In genomic region chr6:121685806-121686205, GRCh38 we compare ENCODE assay signal across 4 cellular contexts.
A peak's percentile ranks its signal among the peaks of the same experiment; 100 is the strongest.
DNase-seq lines count a peak whose midpoint lies in the region; ATAC-seq, FAIRE-seq and TF ChIP-seq lines count a peak whose summit lies in the region.
"Not testable (repeated sequence)": the region's sequence is repeated elsewhere in the genome, so short reads cannot be mapped to it uniquely, and the experiment has no call there.

No MANE protein-coding gene starts in this region.

- intact Hi-C loops in CD4-positive, alpha-beta T cell (cut with DNase I, micrococcal nuclease); K562 (cut with micrococcal nuclease): not testable (repeated sequence)

- H3K9ac ChIP-seq in GM23248; K562 (ENCODE audit: insufficient read depth in 1 of 2, low read depth in 2 of 2, low read length in 2 of 2); trophoblast cell (ENCODE audit: low read length): not testable (repeated sequence)

- H3K14ac ChIP-seq in trophoblast cell (ENCODE audit: low read length) = not testable (repeated sequence)

- not testable (repeated sequence) for H2BK5ac ChIP-seq in trophoblast cell (ENCODE audit: low read depth, low read length, poor library complexity)

- not testable (repeated sequence) for H3K18ac ChIP-seq in trophoblast cell (ENCODE audit: low read length)

- H3K4me1 Mint-ChIP-seq in CD4-positive, alpha-beta T cell (ENCODE audit: low read depth) = peaks cover 26% of the 10 kb centered on the region

- not testable (repeated sequence) for H3K27me3 Mint-ChIP-seq in CD4-positive, alpha-beta T cell

- not testable (repeated sequence) for H3K4me3 ChIP-seq in GM23248; K562; trophoblast cell (ENCODE audit: low read depth, low read length)

- not testable (repeated sequence) for H3K23ac ChIP-seq in trophoblast cell (ENCODE audit: low read length)

- H3K36me3 ChIP-seq in GM23248 (ENCODE audit: low read depth); K562 (ENCODE audit: control insufficient read depth, insufficient read depth, low read length); trophoblast cell (ENCODE audit: control insufficient read depth in 1 of 2, insufficient read depth in 2 of 2, low read length in 2 of 2): not testable (repeated sequence)

- H3K36me3 Mint-ChIP-seq in CD4-positive, alpha-beta T cell (ENCODE audit: low read depth) = not testable (repeated sequence)

- not testable (repeated sequence) for TF ChIP-seq RAD21 in K562 (CRISPR knock-in tag; conservative IDR thresholded peaks at IDR 0.05 in 1 of 2, IDR thresholded peaks at IDR 0.05 in 1 of 2)

- H2BK120ac ChIP-seq in trophoblast cell (ENCODE audit: insufficient read depth, low read length, poor library complexity) = not testable (repeated sequence)

- not testable (repeated sequence) for H3K9me3 ChIP-seq in CD4-positive, alpha-beta T cell (ENCODE audit: control insufficient read depth, low read length); GM23248 (ENCODE audit: low read depth); K562 (replicated peaks; ENCODE audit: control insufficient read depth, insufficient read depth, low read depth, low read length); trophoblast cell (ENCODE audit: insufficient read depth, low read depth, low read length)

- H2AK5ac ChIP-seq in trophoblast cell (ENCODE audit: low read length) = not testable (repeated sequence)

- POLR2A ChIA-PET in CD4-positive, alpha-beta T cell (lab: Charles Lee); K562 (lab: Yijun Ruan, JAX): not testable (repeated sequence)

- not testable (repeated sequence) for ATAC-seq in CD4-positive, alpha-beta T cell (ENCODE audit: poor library complexity); K562

- H3K9me1 ChIP-seq in K562 (ENCODE audit: control insufficient read depth, insufficient read depth, low read length) = not testable (repeated sequence)

- 97 to 98% methylated on average over 10 of the region's 10 CpGs for WGBS in GM23248 (ENCODE audit: low coverage in 1 of 2, low lambda C conversion rate in 2 of 2, missing lambda C conversion rate in 2 of 2), 2 experiments
- WGBS in K562 (ENCODE audit: insufficient coverage, low coverage, missing lambda C conversion rate) = 12% methylated on average over 10 of the region's 10 CpGs
- WGBS in trophoblast cell (ENCODE audit: extremely low coverage, insufficient coverage, insufficient read length) = no CpG with 5 or more reads among the region's 10 CpGs

- not testable (repeated sequence) for FAIRE-seq in K562 (lab: Jason Lieb, UNC)

- not testable (repeated sequence) for H3K4ac ChIP-seq in trophoblast cell (ENCODE audit: low read depth, low read length)

- not testable (repeated sequence) for DNase-seq in CD4-positive, alpha-beta T cell; GM23248; K562 (ENCODE audit: extremely low read depth in 1 of 4, low spot score in 3 of 4)
- DNase-seq in trophoblast cell = peak; percentile 40 to 68

- CTCF ChIA-PET in CD4-positive, alpha-beta T cell (lab: Charles Lee); K562 (lab: Yijun Ruan, JAX; ENCODE audit: low intra/inter-chr PET ratio): not testable (repeated sequence)

- H2BK12ac ChIP-seq in trophoblast cell (ENCODE audit: low read length) = not testable (repeated sequence)

- peak overlapping the region; percentile 84; the same call in 1 of the 2 replicates for H2AFZ ChIP-seq in GM23248
- H2AFZ ChIP-seq in K562 (ENCODE audit: low read depth, low read length); trophoblast cell (ENCODE audit: insufficient read depth, low read length, poor library complexity): not testable (repeated sequence)

- H3F3A ChIP-seq in GM23248 (ENCODE audit: insufficient read depth) = peaks cover 17% of the 10 kb centered on the region

- not testable (repeated sequence) for H3K27me3 ChIP-seq in CD4-positive, alpha-beta T cell (ENCODE audit: control insufficient read depth, insufficient read depth, low read length); GM23248 (replicated peaks; ENCODE audit: insufficient read depth); K562 (ENCODE audit: control insufficient read depth in 2 of 2, insufficient read depth in 2 of 2, low read length in 2 of 2); trophoblast cell (ENCODE audit: insufficient read depth, low read length)

- not testable (repeated sequence) for H3K79me1 ChIP-seq in trophoblast cell (ENCODE audit: low read length)

- H4K8ac ChIP-seq in trophoblast cell (ENCODE audit: low read depth, low read length) = not testable (repeated sequence)

- not testable (repeated sequence) for H3K27ac Mint-ChIP-seq in CD4-positive, alpha-beta T cell

- H3K79me2 ChIP-seq in GM23248 (ENCODE audit: insufficient read depth); K562 (ENCODE audit: control insufficient read depth, insufficient read depth, low read length); trophoblast cell (ENCODE audit: control insufficient read depth, insufficient read depth, low read length, poor library complexity): not testable (repeated sequence)

- not testable (repeated sequence) for TF ChIP-seq POLR2A in K562 (conservative IDR thresholded peaks at IDR 0.05)

- in situ Hi-C loops in GM23248 (cut with MboI); K562 (cut with MboI): not testable (repeated sequence)

- H3K9me2 ChIP-seq in GM23248 (ENCODE audit: insufficient read depth) = not testable (repeated sequence)

- H3K27ac ChIP-seq in CD4-positive, alpha-beta T cell (ENCODE audit: low read depth, low read length); GM23248; K562 (ENCODE audit: extremely low read depth, low read depth, low read length); trophoblast cell (ENCODE audit: low read depth, low read length): not testable (repeated sequence)

- BruUV-seq in K562 (replicated peaks; lab: Mats Ljungman, UMichigan) = not testable (repeated sequence)

- not testable (repeated sequence) for H4K91ac ChIP-seq in trophoblast cell (ENCODE audit: low read depth, low read length)

- TF ChIP-seq CTCF in CD4-positive, alpha-beta T cell (IDR thresholded peaks at IDR 0.05); K562 (IDR thresholded peaks at IDR 0.05 in 2 of 3, conservative IDR thresholded peaks at IDR 0.05 in 1 of 3; ENCODE audit: insufficient read depth in 2 of 3, low read depth in 1 of 3, low read length in 3 of 3): not testable (repeated sequence)

- H3K4me1 ChIP-seq in GM23248 (ENCODE audit: insufficient read depth) = peaks cover 11% of the 10 kb centered on the region
- not testable (repeated sequence) for H3K4me1 ChIP-seq in K562 (replicated peaks in 1 of 2; ENCODE audit: control insufficient read depth in 2 of 2, insufficient read depth in 2 of 2, low read length in 2 of 2); trophoblast cell (ENCODE audit: control insufficient read depth in 1 of 2, insufficient read depth in 2 of 2, low read length in 2 of 2)

- H4K12ac ChIP-seq in trophoblast cell (ENCODE audit: low read depth, low read length) = not testable (repeated sequence)

- not testable (repeated sequence) for TF ChIP-seq EP300 in K562 (IDR thresholded peaks at IDR 0.05; ENCODE audit: low read length)

- peak overlapping the region; percentile 2 for H3K4me3 Mint-ChIP-seq in CD4-positive, alpha-beta T cell

- not testable (repeated sequence) for H4K20me1 ChIP-seq in GM23248 (ENCODE audit: insufficient read depth); K562 (replicated peaks; ENCODE audit: control insufficient read depth, insufficient read depth, low read length)

- H3K9me3 Mint-ChIP-seq in CD4-positive, alpha-beta T cell = not testable (repeated sequence)

- not testable (repeated sequence) for H3K4me2 ChIP-seq in GM23248 (ENCODE audit: unreplicated experiment); K562 (ENCODE audit: insufficient read depth, low read length); trophoblast cell (ENCODE audit: low read length)

TF ChIP-seq in K562, 482 proteins besides CTCF, POLR2A, EP300 and RAD21:
- TF ChIP-seq POLR2H (tag; IDR thresholded peaks at IDR 0.05; ENCODE audit: low read depth) (peak; percentile 76), GTF2A2 (tag; IDR thresholded peaks at IDR 0.05) (0 out of 2 replicates have a peak, but pooled peaks have one; percentile 20)
